In genomic region chr7:130418306-130418705, GRCh38 we compare ENCODE assay signal across 27 cellular contexts. TPM values are rescaled to one million over a fixed set of nuclear protein-coding genes. Genes with fewer than 3 reads are reported as not detected.
A peak's percentile ranks its signal among the peaks of the same experiment; 100 is the strongest.
DNase-seq lines count a peak whose midpoint lies in the region; ATAC-seq and TF ChIP-seq lines count a peak whose summit lies in the region.
"Had no signal": no experiment of that assay in that cellular context is flagged by ENCODE, and none has a peak within 500 bp of the region (broad histone marks: within the 10 kb centered on the region; RNA-seq: fewer than 3 reads in every experiment).

No MANE protein-coding gene starts in this region.

- H3K27ac Mint-ChIP-seq in activated naive CD4-positive, alpha-beta T cell treated with anti-CD3 and anti-CD28 coated beads, Interleukin-2, amount 50 U/mL, for 24 hours, result peak overlapping the region; percentile 99
- H3K27ac Mint-ChIP-seq in T-cell, result peak overlapping the region; percentile 88 to 97
- H3K27ac Mint-ChIP-seq: HFFc6, IgD-negative memory B cell had no signal

- 98% methylated on average over 7 of the region's 7 CpGs for WGBS in thymus

- no peak for DNase-seq in activated naive CD4-positive, alpha-beta T cell (lab: John Stamatoyannopoulos, UW)
- DNase-seq in T-cell, result no peak
- DNase-seq in epithelial cell of prostate (ENCODE audit: low read depth, low spot score), result peak; percentile 75
- no peak for DNase-seq in GM03348 (ENCODE audit: low spot score)
- no peak for DNase-seq in GM10266 (ENCODE audit: extremely low spot score)
- DNase-seq: activated CD4-positive, alpha-beta T cell treated with anti-CD3 and anti-CD28 coated beads, Interleukin-2, amount 10 ng/mL, durations not matched to agents 7 days and 5 days; brain microvascular endothelial cell; C1 segment of cervical spinal cord; cortex of kidney; DMS 273 treated with DMSO at 0.1 percent for 48 hours; GDM1; heart right ventricle; HFFc6; immature natural killer cell; MG63; NCI-H1436 treated with DMSO at 0.1 percent for 48 hours; NCI-H69; SHP77; stimulated activated CD8-positive, alpha-beta memory T cell treated with anti-CD3 and anti-CD28 coated beads, Interleukin-4, amount 100 ng/mL, for 48 hours; SW 1271 had no signal

- no peaks in the 10 kb centered on the region for H3K27me3 Mint-ChIP-seq in activated naive CD4-positive, alpha-beta T cell treated with anti-CD3 and anti-CD28 coated beads, Interleukin-2, amount 50 U/mL, for 24 hours
- no peaks in the 10 kb centered on the region for H3K27me3 Mint-ChIP-seq in T-cell
- H3K27me3 Mint-ChIP-seq: activated CD4-positive, alpha-beta T cell treated with anti-CD3 and anti-CD28 coated beads, Interleukin-2, amount 10 ng/mL, durations not matched to agents 7 days and 5 days; IgD-negative memory B cell had no signal

- H3K9me3 Mint-ChIP-seq in activated naive CD4-positive, alpha-beta T cell treated with anti-CD3 and anti-CD28 coated beads, Interleukin-2, amount 50 U/mL, for 24 hours, result no peaks in the 10 kb centered on the region
- H3K9me3 Mint-ChIP-seq in T-cell, result no peaks in the 10 kb centered on the region
- H3K9me3 Mint-ChIP-seq: activated CD4-positive, alpha-beta T cell treated with anti-CD3 and anti-CD28 coated beads, Interleukin-2, amount 10 ng/mL, durations not matched to agents 7 days and 5 days; activated naive CD4-positive, alpha-beta T cell treated with anti-CD3 and anti-CD28 coated beads, Interleukin-2, amount 50 U/mL, for 72 hours; HFFc6; IgD-negative memory B cell; immature natural killer cell had no signal

- CTCF ChIA-PET in T-cell (lab: Charles Lee), result no interaction called here

- H3K4me1 Mint-ChIP-seq in activated naive CD4-positive, alpha-beta T cell treated with anti-CD3 and anti-CD28 coated beads, Interleukin-2, amount 50 U/mL, for 24 hours, result peaks cover 83% of the 10 kb centered on the region
- H3K4me1 Mint-ChIP-seq in T-cell, result peaks cover 78 to 83% (median 81%) of the 10 kb centered on the region in 3 donors

- peaks cover 30% of the 10 kb centered on the region for H3K4me1 ChIP-seq in thymus (ENCODE audit: control insufficient read depth, insufficient read depth, low read length)
- H3K4me1 ChIP-seq: right atrium auricular region had no signal

- no peaks in the 10 kb centered on the region for H3K27me3 ChIP-seq in thymus (ENCODE audit: control insufficient read depth, insufficient read depth)
- H3K27me3 ChIP-seq: brain microvascular endothelial cell, heart right ventricle, MG63, right atrium auricular region had no signal

- TF ChIP-seq CTCF in GM10266 (IDR thresholded peaks at IDR 0.05; ENCODE audit: control insufficient read depth, insufficient read depth, low read depth, missing control alignments), result no peak

- H3K27ac ChIP-seq in epithelial cell of prostate (peak overlapping the region; percentile 98), thymus (ENCODE audit: low read depth) (peak overlapping the region; percentile 90)
- H3K27ac ChIP-seq: brain microvascular endothelial cell, heart right ventricle, HL-60, right atrium auricular region had no signal

- H3K4me3 Mint-ChIP-seq in activated naive CD4-positive, alpha-beta T cell treated with anti-CD3 and anti-CD28 coated beads, Interleukin-2, amount 50 U/mL, for 24 hours, result no peak overlapping the region
- peak overlapping the region in 1 of 3 donors; percentile 55 for H3K4me3 Mint-ChIP-seq in T-cell
- H3K4me3 Mint-ChIP-seq: HFFc6, IgD-negative memory B cell had no signal

- peaks cover 5% of the 10 kb centered on the region for H3K36me3 Mint-ChIP-seq in activated naive CD4-positive, alpha-beta T cell treated with anti-CD3 and anti-CD28 coated beads, Interleukin-2, amount 50 U/mL, for 24 hours
- H3K36me3 Mint-ChIP-seq in T-cell, result no peaks in the 10 kb centered on the region
- H3K36me3 Mint-ChIP-seq: IgD-negative memory B cell had no signal

- H3K9me3 ChIP-seq in thymus (ENCODE audit: control insufficient read depth), result no peaks in the 10 kb centered on the region
- H3K9me3 ChIP-seq: heart right ventricle, MG63, right atrium auricular region had no signal

- ATAC-seq in T-cell (replicated peaks in 1 of 4) (no peak), GM18519 (IDR thresholded peaks at IDR 0.05; ENCODE audit: low FRiP score, unreplicated experiment) (no peak)
- ATAC-seq: activated naive CD4-positive, alpha-beta T cell treated with anti-CD3 and anti-CD28 coated beads, Interleukin-2, amount 50 U/mL, for 72 hours; heart right ventricle had no signal

- H3K36me3 ChIP-seq in thymus (ENCODE audit: control insufficient read depth, insufficient read depth), result no peaks in the 10 kb centered on the region
- H3K36me3 ChIP-seq: brain microvascular endothelial cell, right atrium auricular region had no signal

- no peak overlapping the region for H3K4me3 ChIP-seq in thymus (ENCODE audit: low read length)
- H3K4me3 ChIP-seq: heart right ventricle, MG63, right atrium auricular region had no signal

- POLR2A ChIA-PET in T-cell (lab: Charles Lee), result no interaction called here

RNA-seq across cellular contexts. Expression of gene CEP41, which starts 22.5 kb away (rescaled TPM):
- total RNA-seq in T-cell, result 10 to 100 TPM in 1 of 5 donors, 1 to 10 TPM in 4; 6.3 to 13.6 (median 9.2) TPM
- polyA plus RNA-seq in thymus, result 11.2 TPM

RNA-seq across cellular contexts. Expression of gene CPA1, which starts 38.0 kb away (rescaled TPM):
- total RNA-seq in T-cell, result 10 to 100 TPM in 3 of 5 donors, not detected in 2; 15.8 to 22.5 (median 16.0) TPM
- 0.21 TPM for polyA plus RNA-seq in thymus
- total RNA-seq: activated CD4-positive, alpha-beta T cell treated with anti-CD3 and anti-CD28 coated beads, Interleukin-2, amount 10 ng/mL, durations not matched to agents 7 days and 5 days; activated naive CD4-positive, alpha-beta T cell treated with anti-CD3 and anti-CD28 coated beads, Interleukin-2, amount 50 U/mL, for 72 hours; HFFc6; right atrium auricular region had no signal
- polyA plus RNA-seq: IgD-negative memory B cell, immature natural killer cell had no signal
